ENCODE assay signal across 8 cellular contexts in the genomic region with DNA sequence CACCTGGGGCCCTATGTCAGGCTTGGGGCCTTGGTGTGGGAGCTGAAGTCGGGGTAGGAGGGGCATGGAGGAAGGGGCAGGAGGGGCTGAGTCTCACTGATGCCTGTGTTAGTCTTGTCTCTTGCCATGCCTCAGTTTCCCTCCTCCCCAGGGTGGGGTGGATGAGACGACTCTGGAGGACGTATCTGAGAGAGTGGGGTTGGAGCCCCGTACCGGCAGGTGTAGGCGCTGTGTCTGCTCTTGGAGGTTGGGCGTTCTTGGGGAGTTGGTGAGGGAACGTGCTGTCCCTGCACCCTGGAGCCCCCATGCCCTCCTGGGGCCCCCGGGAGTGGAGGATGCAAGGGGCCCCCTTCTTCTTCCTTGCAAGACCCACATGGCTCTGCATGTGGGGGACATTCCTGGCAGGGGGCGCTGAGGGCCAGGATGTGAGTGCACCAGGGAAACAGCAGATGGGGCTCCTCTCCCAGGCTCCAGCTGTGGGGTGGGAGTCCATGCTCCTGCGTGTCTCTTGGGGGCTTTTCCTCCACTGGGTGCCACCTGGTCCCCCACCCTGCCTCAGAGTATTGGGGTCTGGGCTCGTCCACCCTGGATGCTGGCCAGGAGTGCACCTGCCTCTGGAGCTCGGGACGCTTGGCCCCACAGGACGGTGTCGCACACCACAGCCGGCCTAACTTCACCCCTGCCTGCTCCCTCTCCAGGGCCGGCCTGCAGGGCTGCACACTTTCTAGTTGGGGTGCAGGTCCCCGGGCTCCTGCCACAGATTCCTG. TPM values are rescaled to one million over a fixed set of nuclear protein-coding genes. Genes with fewer than 3 reads are reported as not detected.
A peak's percentile ranks its signal among the peaks of the same experiment; 100 is the strongest.
DNase-seq lines count a peak whose midpoint lies in the region; ATAC-seq and TF ChIP-seq lines count a peak whose summit lies in the region.

No MANE protein-coding gene starts in this region.

- no peaks in the 10 kb centered on the region for H3F3A ChIP-seq in MM.1S (ENCODE audit: insufficient read depth, low read length)

- peak overlapping the region; percentile 57 to 99 (median 98) for H3K27ac Mint-ChIP-seq in CD8-positive, alpha-beta memory T cell
- H3K27ac Mint-ChIP-seq in activated naive CD4-positive, alpha-beta T cell treated with anti-CD3 and anti-CD28 coated beads, Interleukin-2, amount 10 ng/mL, durations not matched to agents 7 days and 5 days, result peak overlapping the region; percentile 99

- no peak overlapping the region for H2AFZ ChIP-seq in MM.1S (ENCODE audit: low read length)

- DNase-seq in CD8-positive, alpha-beta memory T cell, result peak in 4 of 5 donors; percentile 26 to 79 (median 61)
- DNase-seq in MM.1S, result no peak
- peak; percentile 75 for DNase-seq in activated naive CD4-positive, alpha-beta T cell treated with anti-CD3 and anti-CD28 coated beads, Interleukin-2, amount 10 ng/mL, durations not matched to agents 7 days and 5 days
- DNase-seq in left lung, result peak in 1 of 2 donors; percentile 82
- peak; percentile 75 for DNase-seq in stimulated activated naive CD8-positive, alpha-beta T cell treated with anti-CD3 and anti-CD28 coated beads, Interleukin-15, Interleukin-2, amounts not matched to agents 100 U/mL and 50 U/mL, for 24 hours
- DNase-seq in NCI-H82 treated with DMSO at 0.1 percent for 48 hours (lab: John Stamatoyannopoulos, UW; ENCODE audit: unreplicated experiment), result no peak
- DNase-seq in NCI-H2196 treated with DMSO at 0.1 percent for 48 hours (lab: John Stamatoyannopoulos, UW; ENCODE audit: unreplicated experiment), result no peak

- no peaks in the 10 kb centered on the region for H4K20me1 ChIP-seq in MM.1S (ENCODE audit: insufficient read depth, low read length)

- peaks cover 35% of the 10 kb centered on the region for H3K4me1 ChIP-seq in CD8-positive, alpha-beta memory T cell (ENCODE audit: insufficient read depth, low read length)
- H3K4me1 ChIP-seq in MM.1S (ENCODE audit: low read length) (peaks cover 14% of the 10 kb centered on the region), left lung (peaks cover 12 to 59% of the 10 kb centered on the region in 2 donors)

- H3K27me3 ChIP-seq in CD8-positive, alpha-beta memory T cell (ENCODE audit: insufficient read depth, low read length, poor library complexity, severe bottlenecking), result no peaks in the 10 kb centered on the region
- H3K27me3 ChIP-seq in MM.1S (replicated peaks; ENCODE audit: insufficient read depth, low read length) (no peaks in the 10 kb centered on the region), left lung (no peaks in the 10 kb centered on the region)

- ATAC-seq in left lung (peak; percentile 6), GM19455 (IDR thresholded peaks at IDR 0.05; ENCODE audit: unreplicated experiment) (no peak)
- no peak for ATAC-seq in stimulated activated naive CD8-positive, alpha-beta T cell treated with anti-CD3 and anti-CD28 coated beads, Interleukin-15, Interleukin-2, amounts not matched to agents 100 U/mL and 50 U/mL, for 24 hours

- H3K4me3 Mint-ChIP-seq in CD8-positive, alpha-beta memory T cell, result peak overlapping the region; percentile 16 to 99 (median 56)
- H3K4me3 Mint-ChIP-seq in activated naive CD4-positive, alpha-beta T cell treated with anti-CD3 and anti-CD28 coated beads, Interleukin-2, amount 10 ng/mL, durations not matched to agents 7 days and 5 days, result peak overlapping the region; percentile 98

- no peaks in the 10 kb centered on the region for H3K9me2 ChIP-seq in MM.1S (replicated peaks; ENCODE audit: insufficient read depth, low read length)

- TF ChIP-seq CTCF in MM.1S (IDR thresholded peaks at IDR 0.05; ENCODE audit: low read length) (peak; percentile 32), left lung (IDR thresholded peaks at IDR 0.05) (peak; percentile 30 to 38)

- H3K79me2 ChIP-seq in MM.1S (ENCODE audit: low read length), result peaks cover 21% of the 10 kb centered on the region

- H3K36me3 Mint-ChIP-seq in CD8-positive, alpha-beta memory T cell, result peaks cover 0 to 28% (median 0%) of the 10 kb centered on the region in 3 donors
- peaks cover 16% of the 10 kb centered on the region for H3K36me3 Mint-ChIP-seq in activated naive CD4-positive, alpha-beta T cell treated with anti-CD3 and anti-CD28 coated beads, Interleukin-2, amount 10 ng/mL, durations not matched to agents 7 days and 5 days

- no peak overlapping the region for H3K4me3 ChIP-seq in CD8-positive, alpha-beta memory T cell (ENCODE audit: low read length)
- H3K4me3 ChIP-seq in MM.1S (ENCODE audit: low read length), result no peak overlapping the region
- H3K4me3 ChIP-seq in left lung, result peak overlapping the region in 1 of 2 donors; percentile 77

- H3K9ac ChIP-seq in MM.1S (ENCODE audit: low read length), result no peak overlapping the region

- H3K27me3 Mint-ChIP-seq in CD8-positive, alpha-beta memory T cell, result no peaks in the 10 kb centered on the region
- H3K27me3 Mint-ChIP-seq in activated naive CD4-positive, alpha-beta T cell treated with anti-CD3 and anti-CD28 coated beads, Interleukin-2, amount 10 ng/mL, durations not matched to agents 7 days and 5 days, result no peaks in the 10 kb centered on the region

- no peaks in the 10 kb centered on the region for H3K36me3 ChIP-seq in CD8-positive, alpha-beta memory T cell (ENCODE audit: insufficient read depth, low read length)
- H3K36me3 ChIP-seq in MM.1S (replicated peaks; ENCODE audit: insufficient read depth, low read length) (no peaks in the 10 kb centered on the region), left lung (peaks cover 0 to 23% of the 10 kb centered on the region in 2 donors)

- POLR2A ChIA-PET in CD8-positive, alpha-beta memory T cell (lab: Charles Lee), result interaction anchor here (1.0 to 2.5 kb wide), 3 partner anchors 23 to 31 kb away, joined by 3 to 41 read pairs (median 15); a partner anchor contains a TSS

- intact Hi-C loops in left lung (cut with DNase I), result no loop called here

- peak overlapping the region; percentile 92; the same call in 1 of the 2 replicates for H3K4me2 ChIP-seq in MM.1S (ENCODE audit: low read depth, low read length)

- H3K4me1 Mint-ChIP-seq in CD8-positive, alpha-beta memory T cell, result peaks cover 30 to 52% (median 32%) of the 10 kb centered on the region in 3 donors
- peaks cover 55% of the 10 kb centered on the region for H3K4me1 Mint-ChIP-seq in activated naive CD4-positive, alpha-beta T cell treated with anti-CD3 and anti-CD28 coated beads, Interleukin-2, amount 10 ng/mL, durations not matched to agents 7 days and 5 days

- no peaks in the 10 kb centered on the region for H3K9me3 ChIP-seq in CD8-positive, alpha-beta memory T cell (ENCODE audit: low read length)
- H3K9me3 ChIP-seq in MM.1S (replicated peaks; ENCODE audit: insufficient read depth, low read length), result no peaks in the 10 kb centered on the region
- H3K9me3 ChIP-seq in left lung, result no peaks in the 10 kb centered on the region

- H3K27ac ChIP-seq in CD8-positive, alpha-beta memory T cell (ENCODE audit: low read depth, low read length), result peak overlapping the region; percentile 95
- H3K27ac ChIP-seq in MM.1S (ENCODE audit: low read length) (no peak overlapping the region), left lung (peak overlapping the region; percentile 94 to 98)

- H3K9me3 Mint-ChIP-seq in CD8-positive, alpha-beta memory T cell, result no peaks in the 10 kb centered on the region
- no peaks in the 10 kb centered on the region for H3K9me3 Mint-ChIP-seq in activated naive CD4-positive, alpha-beta T cell treated with anti-CD3 and anti-CD28 coated beads, Interleukin-2, amount 10 ng/mL, durations not matched to agents 7 days and 5 days

- CTCF ChIA-PET in CD8-positive, alpha-beta memory T cell (lab: Charles Lee), result interaction anchor here (1.0 to 3.8 kb wide), 4 partner anchors 23 to 233 kb away, joined by 4 to 34 read pairs (median 25); a partner anchor contains a TSS
- CTCF ChIA-PET in activated naive CD4-positive, alpha-beta T cell treated with anti-CD3 and anti-CD28 coated beads, Interleukin-2, amount 10 ng/mL, durations not matched to agents 7 days and 5 days (lab: Charles Lee), result interaction anchor here (0.6 to 3.3 kb wide), 4 partner anchors 23 to 235 kb away, joined by 3 to 40 read pairs (median 7); a partner anchor contains a TSS

RNA-seq across cellular contexts. Expression of a gene that starts 1.4 kb away (rescaled TPM):
- total RNA-seq in CD8-positive, alpha-beta memory T cell, result 100 to 1,000 TPM; 164 to 168 TPM
- 51.6 TPM for polyA plus RNA-seq in CD8-positive, alpha-beta memory T cell
- 100 to 1,000 TPM in 1 of 2 donors, 10 to 100 TPM in 1; 90.8 to 109 TPM for total RNA-seq in left lung

RNA-seq across cellular contexts. Expression of a gene that starts 24.7 kb away (rescaled TPM):
- not detected for total RNA-seq in CD8-positive, alpha-beta memory T cell
- polyA plus RNA-seq in CD8-positive, alpha-beta memory T cell, result not detected
- 1 to 10 TPM in 1 of 2 donors, under 1 TPM in 1; 0.89 to 1.2 TPM for total RNA-seq in left lung

RNA-seq across cellular contexts. Expression of a gene that starts 28.4 kb away (rescaled TPM):
- 10 to 100 TPM; 40.3 to 46.3 TPM for total RNA-seq in CD8-positive, alpha-beta memory T cell
- 25.0 TPM for polyA plus RNA-seq in CD8-positive, alpha-beta memory T cell
- 10 to 100 TPM; 29.2 to 29.9 TPM for total RNA-seq in left lung

RNA-seq across cellular contexts. Expression of a gene that starts 31.8 kb away (rescaled TPM):
- total RNA-seq in CD8-positive, alpha-beta memory T cell, result 10 to 100 TPM; 41.3 to 45.5 TPM
- 23.2 TPM for polyA plus RNA-seq in CD8-positive, alpha-beta memory T cell
- total RNA-seq in left lung, result 10 to 100 TPM; 33.2 to 43.4 TPM

Comparison
In these comparisons a context has a peak if more than half of its experiments do, and no peak if none do; other contexts are left out.
1. DNase-seq: peak in CD8-positive, alpha-beta memory T cell (4 of 5), activated naive CD4-positive, alpha-beta T cell treated with anti-CD3 and anti-CD28 coated beads, Interleukin-2, amount 10 ng/mL, durations not matched to agents 7 days and 5 days (single experiment) and stimulated activated naive CD8-positive, alpha-beta T cell treated with anti-CD3 and anti-CD28 coated beads, Interleukin-15, Interleukin-2, amounts not matched to agents 100 U/mL and 50 U/mL, for 24 hours (single experiment); none in MM.1S (single experiment), NCI-H82 treated with DMSO at 0.1 percent for 48 hours (single experiment) and NCI-H2196 treated with DMSO at 0.1 percent for 48 hours (single experiment).